In the genomic region with DNA sequence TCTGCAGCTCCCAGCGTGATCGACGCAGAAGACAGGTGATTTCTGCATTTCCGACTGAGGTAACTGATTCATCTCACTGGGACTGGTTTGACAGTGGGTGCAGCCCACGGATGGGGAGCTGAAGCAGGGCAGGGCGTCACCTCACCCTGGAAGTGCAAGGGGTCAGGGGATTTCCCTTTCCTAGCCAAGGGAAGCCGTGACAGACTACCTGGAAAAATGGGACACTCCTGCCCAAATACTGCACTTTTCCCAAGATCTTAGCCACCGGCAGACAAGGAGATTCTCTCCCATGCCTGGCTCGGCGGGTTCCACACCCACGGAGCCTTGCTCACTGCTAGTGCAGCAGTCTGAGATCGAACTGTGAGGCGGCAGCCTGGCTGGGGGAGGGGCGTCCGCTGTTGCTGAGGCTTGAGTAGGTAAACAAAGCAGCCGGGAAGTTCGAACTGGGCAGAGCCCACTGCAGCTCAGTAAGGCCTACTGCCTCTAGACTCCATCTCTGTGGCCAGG, we compare ENCODE assay signal across 5 cellular contexts. TPM values are rescaled to one million over a fixed set of nuclear protein-coding genes. Genes with fewer than 3 reads are reported as not detected.
"Had no signal": no experiment of that assay in that cellular context is flagged by ENCODE, and none has a peak within 500 bp of the region (broad histone marks: within the 10 kb centered on the region; RNA-seq: fewer than 3 reads in every experiment).

No MANE protein-coding gene starts in this region.

RNA-seq across cellular contexts. Expression of a gene that starts 27.9 kb away (rescaled TPM):
- total RNA-seq: esophagus squamous epithelium, mucosa of descending colon, skeletal muscle tissue, vagina had no signal
- polyA plus RNA-seq: immature natural killer cell had no signal
